1 cellular context compared by ENCODE assay signal in the genomic region with DNA sequence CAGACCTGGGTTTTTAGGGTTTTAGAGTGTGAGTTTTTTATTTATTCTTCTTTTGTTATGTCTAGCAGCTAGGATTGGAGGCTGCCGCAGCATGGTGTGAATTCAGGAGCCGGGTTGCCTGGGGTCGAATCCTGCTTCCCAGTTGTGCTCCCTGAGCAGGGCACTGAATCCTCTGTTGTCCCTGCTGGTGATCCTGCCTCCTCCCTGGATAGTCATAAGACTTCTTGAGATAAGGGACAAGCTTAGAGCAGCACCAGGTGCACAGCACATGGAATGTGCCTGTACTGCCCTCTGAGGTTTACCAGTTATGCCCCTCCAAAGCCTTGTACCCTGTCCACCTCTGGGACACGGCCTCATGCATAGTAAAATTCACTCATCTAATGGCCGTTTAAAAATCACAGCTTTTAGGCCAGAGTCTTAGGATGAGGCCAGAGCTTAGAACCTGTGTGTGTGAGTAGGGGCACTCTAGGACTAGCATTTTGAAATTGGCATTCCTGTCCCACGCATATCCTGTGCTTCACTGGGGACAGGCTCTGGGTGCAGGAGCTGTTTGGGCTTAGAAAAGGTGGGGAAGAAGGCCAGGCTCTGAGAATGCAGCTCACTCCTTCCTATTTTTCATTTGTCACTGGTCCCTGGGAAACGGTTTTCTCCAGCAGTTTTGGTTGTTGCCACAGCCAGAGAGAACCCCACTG.
TF ChIP-seq lines count a peak whose summit lies in the region.

No MANE protein-coding gene starts in this region.

TF ChIP-seq in GM23338, 12 proteins besides CTCF, POLR2A, EP300 and RAD21 (continued from another document):
- TF ChIP-seq, protein P1, sequence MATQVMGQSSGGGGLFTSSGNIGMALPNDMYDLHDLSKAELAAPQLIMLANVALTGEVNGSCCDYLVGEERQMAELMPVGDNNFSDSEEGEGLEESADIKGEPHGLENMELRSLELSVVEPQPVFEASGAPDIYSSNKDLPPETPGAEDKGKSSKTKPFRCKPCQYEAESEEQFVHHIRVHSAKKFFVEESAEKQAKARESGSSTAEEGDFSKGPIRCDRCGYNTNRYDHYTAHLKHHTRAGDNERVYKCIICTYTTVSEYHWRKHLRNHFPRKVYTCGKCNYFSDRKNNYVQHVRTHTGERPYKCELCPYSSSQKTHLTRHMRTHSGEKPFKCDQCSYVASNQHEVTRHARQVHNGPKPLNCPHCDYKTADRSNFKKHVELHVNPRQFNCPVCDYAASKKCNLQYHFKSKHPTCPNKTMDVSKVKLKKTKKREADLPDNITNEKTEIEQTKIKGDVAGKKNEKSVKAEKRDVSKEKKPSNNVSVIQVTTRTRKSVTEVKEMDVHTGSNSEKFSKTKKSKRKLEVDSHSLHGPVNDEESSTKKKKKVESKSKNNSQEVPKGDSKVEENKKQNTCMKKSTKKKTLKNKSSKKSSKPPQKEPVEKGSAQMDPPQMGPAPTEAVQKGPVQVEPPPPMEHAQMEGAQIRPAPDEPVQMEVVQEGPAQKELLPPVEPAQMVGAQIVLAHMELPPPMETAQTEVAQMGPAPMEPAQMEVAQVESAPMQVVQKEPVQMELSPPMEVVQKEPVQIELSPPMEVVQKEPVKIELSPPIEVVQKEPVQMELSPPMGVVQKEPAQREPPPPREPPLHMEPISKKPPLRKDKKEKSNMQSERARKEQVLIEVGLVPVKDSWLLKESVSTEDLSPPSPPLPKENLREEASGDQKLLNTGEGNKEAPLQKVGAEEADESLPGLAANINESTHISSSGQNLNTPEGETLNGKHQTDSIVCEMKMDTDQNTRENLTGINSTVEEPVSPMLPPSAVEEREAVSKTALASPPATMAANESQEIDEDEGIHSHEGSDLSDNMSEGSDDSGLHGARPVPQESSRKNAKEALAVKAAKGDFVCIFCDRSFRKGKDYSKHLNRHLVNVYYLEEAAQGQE (IDR thresholded peaks at IDR 0.05; ENCODE audit: unreplicated experiment): no peak
- TF ChIP-seq NANOG (IDR thresholded peaks at IDR 0.05; ENCODE audit: borderline replicate concordance) (no peak), EZH2phosphoT487 (IDR thresholded peaks at IDR 0.05; ENCODE audit: unreplicated experiment) (no peak), POLR2AphosphoS5 (IDR thresholded peaks at IDR 0.05; ENCODE audit: low read depth) (no peak), ZNF331 (CRISPR knock-in tag; IDR thresholded peaks at IDR 0.05; ENCODE audit: low read depth) (no peak), STAT1 (IDR thresholded peaks at IDR 0.05; ENCODE audit: unreplicated experiment) (no peak), CREB1 (CRISPR knock-in tag; IDR thresholded peaks at IDR 0.05; ENCODE audit: low read depth) (no peak)
- TF ChIP-seq, protein P2, sequence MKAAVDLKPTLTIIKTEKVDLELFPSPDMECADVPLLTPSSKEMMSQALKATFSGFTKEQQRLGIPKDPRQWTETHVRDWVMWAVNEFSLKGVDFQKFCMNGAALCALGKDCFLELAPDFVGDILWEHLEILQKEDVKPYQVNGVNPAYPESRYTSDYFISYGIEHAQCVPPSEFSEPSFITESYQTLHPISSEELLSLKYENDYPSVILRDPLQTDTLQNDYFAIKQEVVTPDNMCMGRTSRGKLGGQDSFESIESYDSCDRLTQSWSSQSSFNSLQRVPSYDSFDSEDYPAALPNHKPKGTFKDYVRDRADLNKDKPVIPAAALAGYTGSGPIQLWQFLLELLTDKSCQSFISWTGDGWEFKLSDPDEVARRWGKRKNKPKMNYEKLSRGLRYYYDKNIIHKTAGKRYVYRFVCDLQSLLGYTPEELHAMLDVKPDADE (IDR thresholded peaks at IDR 0.05): no peak
- TF ChIP-seq, protein P3, sequence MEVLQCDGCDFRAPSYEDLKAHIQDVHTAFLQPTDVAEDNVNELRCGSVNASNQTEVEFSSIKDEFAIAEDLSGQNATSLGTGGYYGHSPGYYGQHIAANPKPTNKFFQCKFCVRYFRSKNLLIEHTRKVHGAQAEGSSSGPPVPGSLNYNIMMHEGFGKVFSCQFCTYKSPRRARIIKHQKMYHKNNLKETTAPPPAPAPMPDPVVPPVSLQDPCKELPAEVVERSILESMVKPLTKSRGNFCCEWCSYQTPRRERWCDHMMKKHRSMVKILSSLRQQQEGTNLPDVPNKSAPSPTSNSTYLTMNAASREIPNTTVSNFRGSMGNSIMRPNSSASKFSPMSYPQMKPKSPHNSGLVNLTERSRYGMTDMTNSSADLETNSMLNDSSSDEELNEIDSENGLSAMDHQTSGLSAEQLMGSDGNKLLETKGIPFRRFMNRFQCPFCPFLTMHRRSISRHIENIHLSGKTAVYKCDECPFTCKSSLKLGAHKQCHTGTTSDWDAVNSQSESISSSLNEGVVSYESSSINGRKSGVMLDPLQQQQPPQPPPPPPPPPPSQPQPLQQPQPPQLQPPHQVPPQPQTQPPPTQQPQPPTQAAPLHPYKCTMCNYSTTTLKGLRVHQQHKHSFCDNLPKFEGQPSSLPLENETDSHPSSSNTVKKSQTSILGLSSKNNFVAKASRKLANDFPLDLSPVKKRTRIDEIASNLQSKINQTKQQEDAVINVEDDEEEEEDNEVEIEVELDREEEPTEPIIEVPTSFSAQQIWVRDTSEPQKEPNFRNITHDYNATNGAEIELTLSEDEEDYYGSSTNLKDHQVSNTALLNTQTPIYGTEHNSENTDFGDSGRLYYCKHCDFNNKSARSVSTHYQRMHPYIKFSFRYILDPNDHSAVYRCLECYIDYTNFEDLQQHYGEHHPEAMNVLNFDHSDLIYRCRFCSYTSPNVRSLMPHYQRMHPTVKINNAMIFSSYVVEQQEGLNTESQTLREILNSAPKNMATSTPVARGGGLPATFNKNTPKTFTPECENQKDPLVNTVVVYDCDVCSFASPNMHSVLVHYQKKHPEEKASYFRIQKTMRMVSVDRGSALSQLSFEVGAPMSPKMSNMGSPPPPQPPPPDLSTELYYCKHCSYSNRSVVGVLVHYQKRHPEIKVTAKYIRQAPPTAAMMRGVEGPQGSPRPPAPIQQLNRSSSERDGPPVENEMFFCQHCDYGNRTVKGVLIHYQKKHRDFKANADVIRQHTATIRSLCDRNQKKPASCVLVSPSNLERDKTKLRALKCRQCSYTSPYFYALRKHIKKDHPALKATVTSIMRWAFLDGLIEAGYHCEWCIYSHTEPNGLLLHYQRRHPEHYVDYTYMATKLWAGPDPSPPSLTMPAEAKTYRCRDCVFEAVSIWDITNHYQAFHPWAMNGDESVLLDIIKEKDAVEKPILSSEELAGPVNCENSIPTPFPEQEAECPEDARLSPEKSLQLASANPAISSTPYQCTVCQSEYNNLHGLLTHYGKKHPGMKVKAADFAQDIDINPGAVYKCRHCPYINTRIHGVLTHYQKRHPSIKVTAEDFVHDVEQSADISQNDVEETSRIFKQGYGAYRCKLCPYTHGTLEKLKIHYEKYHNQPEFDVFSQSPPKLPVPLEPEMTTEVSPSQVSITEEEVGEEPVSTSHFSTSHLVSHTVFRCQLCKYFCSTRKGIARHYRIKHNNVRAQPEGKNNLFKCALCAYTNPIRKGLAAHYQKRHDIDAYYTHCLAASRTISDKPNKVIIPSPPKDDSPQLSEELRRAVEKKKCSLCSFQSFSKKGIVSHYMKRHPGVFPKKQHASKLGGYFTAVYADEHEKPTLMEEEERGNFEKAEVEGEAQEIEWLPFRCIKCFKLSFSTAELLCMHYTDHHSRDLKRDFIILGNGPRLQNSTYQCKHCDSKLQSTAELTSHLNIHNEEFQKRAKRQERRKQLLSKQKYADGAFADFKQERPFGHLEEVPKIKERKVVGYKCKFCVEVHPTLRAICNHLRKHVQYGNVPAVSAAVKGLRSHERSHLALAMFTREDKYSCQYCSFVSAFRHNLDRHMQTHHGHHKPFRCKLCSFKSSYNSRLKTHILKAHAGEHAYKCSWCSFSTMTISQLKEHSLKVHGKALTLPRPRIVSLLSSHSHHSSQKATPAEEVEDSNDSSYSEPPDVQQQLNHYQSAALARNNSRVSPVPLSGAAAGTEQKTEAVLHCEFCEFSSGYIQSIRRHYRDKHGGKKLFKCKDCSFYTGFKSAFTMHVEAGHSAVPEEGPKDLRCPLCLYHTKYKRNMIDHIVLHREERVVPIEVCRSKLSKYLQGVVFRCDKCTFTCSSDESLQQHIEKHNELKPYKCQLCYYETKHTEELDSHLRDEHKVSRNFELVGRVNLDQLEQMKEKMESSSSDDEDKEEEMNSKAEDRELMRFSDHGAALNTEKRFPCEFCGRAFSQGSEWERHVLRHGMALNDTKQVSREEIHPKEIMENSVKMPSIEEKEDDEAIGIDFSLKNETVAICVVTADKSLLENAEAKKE (CRISPR knock-in tag; IDR thresholded peaks at IDR 0.05): no peak
